ENCODE assay signal across 34 cellular contexts in the genomic region with DNA sequence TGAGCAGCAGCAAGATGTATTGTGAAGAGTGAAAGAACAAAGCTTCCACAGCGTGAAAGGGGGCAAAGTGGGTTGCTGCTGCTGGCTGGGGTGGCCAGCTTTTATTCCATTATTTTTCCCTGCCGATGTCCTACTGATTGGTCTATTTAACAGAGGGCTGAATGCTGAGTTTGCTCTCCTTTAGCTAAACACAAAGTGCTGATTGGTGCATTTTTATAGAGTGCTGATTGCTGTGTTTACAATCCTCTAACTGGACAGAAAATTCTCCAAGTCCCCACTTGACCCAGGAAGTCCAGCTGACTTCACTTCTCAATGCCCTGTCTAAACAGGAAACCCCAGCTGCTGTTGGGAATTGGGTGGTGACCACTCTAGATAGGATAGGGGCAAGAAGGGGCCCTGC.
"Had no signal": no experiment of that assay in that cellular context is flagged by ENCODE, and none has a peak within 500 bp of the region (broad histone marks: within the 10 kb centered on the region; RNA-seq: fewer than 3 reads in every experiment).

No MANE protein-coding gene starts in this region.

- H3K9ac ChIP-seq: SK-N-SH had no signal

- H3K36me3 Mint-ChIP-seq: activated naive CD8-positive, alpha-beta T cell; brain had no signal

- H3K27ac ChIP-seq: Peyer's patch, SJSA1 had no signal

- DNase-seq: activated CD4-positive, alpha-beta T cell treated with anti-CD3 and anti-CD28 coated beads, Interleukin-2, amount 10 ng/mL, durations not matched to agents 24 days and 14 days; activated CD4-positive, alpha-beta T cell treated with anti-CD3 and anti-CD28 coated beads, Interleukin-2, amount 50 U/mL, for 4 hours; activated CD8-positive, alpha-beta T cell treated with anti-CD3 and anti-CD28 coated beads for 36 hours; activated gamma-delta T cell; activated naive CD8-positive, alpha-beta T cell treated with anti-CD3 and anti-CD28 coated beads, Interleukin-2, amount 50 U/mL, for 24 hours; activated T-cell treated with anti-CD3 and anti-CD28 coated beads, Interleukin-2, amount 50 U/mL, for 24 hours; anterior cingulate cortex; caudate nucleus; cerebellar nuclear complex; Kasumi-1; MM.1S; NCI-H1092; NCI-H1436 treated with DMSO at 0.1 percent for 48 hours; NCI-H1694 treated with DMSO at 0.1 percent for 48 hours; NCI-H2029; NCI-H2107; NCI-H2171; NCI-H510A; NCI-H526; NCI-H748 treated with DMSO at 0.1 percent for 48 hours; NK-92 treated with Interleukin-12 subunit alpha and Interleukin-12 subunit beta, amount 100 ng/mL, for 24 hours; PC-3; Peyer's patch; RPMI8226; SHP77 treated with DMSO at 0.1 percent for 48 hours; SK-N-SH had no signal

- H3K4me3 ChIP-seq: Peyer's patch, SJSA1 had no signal

- H3K4me2 ChIP-seq: SK-N-SH had no signal

- H3K36me3 ChIP-seq: Peyer's patch, SJSA1 had no signal

- FAIRE-seq: bronchial epithelial cell, TTC549 had no signal

- H3K27me3 ChIP-seq: Peyer's patch, SJSA1 had no signal

- H3K27ac Mint-ChIP-seq: activated CD4-positive, alpha-beta T cell treated with anti-CD3 and anti-CD28 coated beads, Interleukin-2, amount 10 ng/mL, durations not matched to agents 24 days and 14 days; activated CD8-positive, alpha-beta T cell treated with anti-CD3 and anti-CD28 coated beads for 36 hours; activated naive CD8-positive, alpha-beta T cell; activated naive CD8-positive, alpha-beta T cell treated with anti-CD3 and anti-CD28 coated beads, Interleukin-2, amount 50 U/mL, for 24 hours; activated T-cell treated with anti-CD3 and anti-CD28 coated beads, Interleukin-2, amount 50 U/mL, for 24 hours; activated T-helper 2 cell treated with anti-CD3 and anti-CD28 coated beads, Interferon-gamma antibody, Interleukin-2, Interleukin-4, amounts not matched to agents 10 μg/mL and 5 μg/mL and 100 μg/mL, durations not matched to agents 14 hours and 24 hours and 36 hours; brain; T-helper 1 cell treated with Interleukin-12 subunit alpha and Interleukin-12 subunit beta and Interleukin-4 antibody, amounts not matched to agents 30 μg/mL and 1 μg/mL, for 36 hours; T-helper 2 cell treated with Interferon-gamma antibody and Interleukin-4, amounts not matched to agents 5 μg/mL and 100 μg/mL, for 36 hours had no signal

- H3K4me1 Mint-ChIP-seq: brain had no signal

- H3K9me3 ChIP-seq: Peyer's patch, SJSA1, SK-N-SH had no signal

- H3K27me3 Mint-ChIP-seq: activated CD4-positive, alpha-beta T cell treated with anti-CD3 and anti-CD28 coated beads, Interleukin-2, amount 10 ng/mL, durations not matched to agents 24 days and 14 days; activated CD8-positive, alpha-beta T cell treated with anti-CD3 and anti-CD28 coated beads for 36 hours; activated naive CD8-positive, alpha-beta T cell; activated naive CD8-positive, alpha-beta T cell treated with anti-CD3 and anti-CD28 coated beads, Interleukin-2, amount 50 U/mL, for 24 hours; activated T-cell treated with anti-CD3 and anti-CD28 coated beads, Interleukin-2, amount 50 U/mL, for 24 hours; brain had no signal

- H3K9me3 Mint-ChIP-seq: activated CD8-positive, alpha-beta T cell treated with anti-CD3 and anti-CD28 coated beads for 36 hours; activated naive CD8-positive, alpha-beta T cell treated with anti-CD3 and anti-CD28 coated beads, Interleukin-2, amount 50 U/mL, for 24 hours; activated T-cell treated with anti-CD3 and anti-CD28 coated beads, Interleukin-2, amount 50 U/mL, for 24 hours had no signal

- H3K4me3 Mint-ChIP-seq: activated CD4-positive, alpha-beta T cell treated with anti-CD3 and anti-CD28 coated beads, Interleukin-2, amount 10 ng/mL, durations not matched to agents 24 days and 14 days; activated CD8-positive, alpha-beta T cell treated with anti-CD3 and anti-CD28 coated beads for 36 hours; activated naive CD8-positive, alpha-beta T cell; activated naive CD8-positive, alpha-beta T cell treated with anti-CD3 and anti-CD28 coated beads, Interleukin-2, amount 50 U/mL, for 24 hours; activated T-cell treated with anti-CD3 and anti-CD28 coated beads, Interleukin-2, amount 50 U/mL, for 24 hours; brain; T-helper 1 cell treated with Interleukin-12 subunit alpha and Interleukin-12 subunit beta and Interleukin-4 antibody, amounts not matched to agents 30 μg/mL and 1 μg/mL, for 36 hours; T-helper 2 cell treated with Interferon-gamma antibody and Interleukin-4, amounts not matched to agents 5 μg/mL and 100 μg/mL, for 36 hours had no signal

- ATAC-seq: activated CD8-positive, alpha-beta T cell treated with anti-CD3 and anti-CD28 coated beads for 36 hours; activated naive CD8-positive, alpha-beta T cell treated with anti-CD3 and anti-CD28 coated beads, Interleukin-2, amount 50 U/mL, for 24 hours; PC-3 had no signal

- H3K4me1 ChIP-seq: SJSA1 had no signal
